Comparison of ENCODE assay signal across 1 cellular context in the genomic region with DNA sequence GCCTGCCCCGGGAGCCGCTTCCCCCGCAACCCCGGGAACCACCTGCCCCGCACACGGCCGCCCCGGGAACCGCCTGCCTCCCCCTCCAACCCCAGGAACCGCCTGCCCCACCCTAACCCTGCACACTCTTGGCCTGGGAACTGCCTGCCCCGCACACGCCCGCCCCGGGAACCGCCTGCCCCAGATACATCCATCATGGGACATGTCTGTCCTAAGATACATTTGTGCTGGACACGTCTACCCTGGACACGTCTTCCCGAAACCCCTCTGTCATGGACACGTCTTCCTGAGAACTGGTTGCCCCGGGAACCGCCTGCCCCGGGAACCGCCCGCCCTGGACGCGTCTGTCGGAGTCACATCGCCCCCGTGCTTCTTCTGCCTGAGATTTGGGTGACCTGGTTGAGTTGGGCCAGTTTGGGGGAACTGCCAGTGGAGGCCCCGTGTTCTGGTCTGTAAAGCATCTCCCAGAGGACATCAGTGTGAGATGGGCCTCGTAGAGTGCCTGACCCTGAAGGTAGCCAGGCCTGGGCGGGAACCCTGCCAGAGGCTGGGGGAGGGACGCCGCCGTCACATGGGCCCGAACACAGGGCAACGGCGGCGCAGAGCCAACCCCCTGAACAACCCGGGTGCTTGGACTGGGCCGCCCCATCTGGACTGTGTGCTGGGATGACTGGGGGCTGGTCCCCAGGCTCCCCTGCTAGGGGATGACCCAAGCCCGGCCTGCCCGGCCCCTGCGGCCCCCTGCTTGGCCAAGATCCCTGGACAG.
TF ChIP-seq lines count a peak whose summit lies in the region.

No MANE protein-coding gene starts in this region.

TF ChIP-seq in WTC11, 78 proteins besides CTCF, POLR2A, EP300 and RAD21 (continued from another document):
- TF ChIP-seq, protein P1, sequence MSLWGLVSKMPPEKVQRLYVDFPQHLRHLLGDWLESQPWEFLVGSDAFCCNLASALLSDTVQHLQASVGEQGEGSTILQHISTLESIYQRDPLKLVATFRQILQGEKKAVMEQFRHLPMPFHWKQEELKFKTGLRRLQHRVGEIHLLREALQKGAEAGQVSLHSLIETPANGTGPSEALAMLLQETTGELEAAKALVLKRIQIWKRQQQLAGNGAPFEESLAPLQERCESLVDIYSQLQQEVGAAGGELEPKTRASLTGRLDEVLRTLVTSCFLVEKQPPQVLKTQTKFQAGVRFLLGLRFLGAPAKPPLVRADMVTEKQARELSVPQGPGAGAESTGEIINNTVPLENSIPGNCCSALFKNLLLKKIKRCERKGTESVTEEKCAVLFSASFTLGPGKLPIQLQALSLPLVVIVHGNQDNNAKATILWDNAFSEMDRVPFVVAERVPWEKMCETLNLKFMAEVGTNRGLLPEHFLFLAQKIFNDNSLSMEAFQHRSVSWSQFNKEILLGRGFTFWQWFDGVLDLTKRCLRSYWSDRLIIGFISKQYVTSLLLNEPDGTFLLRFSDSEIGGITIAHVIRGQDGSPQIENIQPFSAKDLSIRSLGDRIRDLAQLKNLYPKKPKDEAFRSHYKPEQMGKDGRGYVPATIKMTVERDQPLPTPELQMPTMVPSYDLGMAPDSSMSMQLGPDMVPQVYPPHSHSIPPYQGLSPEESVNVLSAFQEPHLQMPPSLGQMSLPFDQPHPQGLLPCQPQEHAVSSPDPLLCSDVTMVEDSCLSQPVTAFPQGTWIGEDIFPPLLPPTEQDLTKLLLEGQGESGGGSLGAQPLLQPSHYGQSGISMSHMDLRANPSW (CRISPR knock-in tag; conservative IDR thresholded peaks at IDR 0.05; ENCODE audit: low read depth): no peak
- no peak for TF ChIP-seq SP1 (CRISPR knock-in tag; conservative IDR thresholded peaks at IDR 0.05)
- TF ChIP-seq, protein P2, sequence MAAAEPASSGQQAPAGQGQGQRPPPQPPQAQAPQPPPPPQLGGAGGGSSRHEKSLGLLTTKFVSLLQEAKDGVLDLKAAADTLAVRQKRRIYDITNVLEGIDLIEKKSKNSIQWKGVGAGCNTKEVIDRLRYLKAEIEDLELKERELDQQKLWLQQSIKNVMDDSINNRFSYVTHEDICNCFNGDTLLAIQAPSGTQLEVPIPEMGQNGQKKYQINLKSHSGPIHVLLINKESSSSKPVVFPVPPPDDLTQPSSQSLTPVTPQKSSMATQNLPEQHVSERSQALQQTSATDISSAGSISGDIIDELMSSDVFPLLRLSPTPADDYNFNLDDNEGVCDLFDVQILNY (CRISPR knock-in tag; IDR thresholded peaks at IDR 0.05): no peak
TF ChIP-seq in WTC11: peak in this region for 0.
